22 cellular contexts compared by ENCODE assay signal in genomic region chr1:19229828-19230325, GRCh38.
"Had no signal": no experiment of that assay in that cellular context is flagged by ENCODE, and none has a peak within 500 bp of the region (broad histone marks: within the 10 kb centered on the region; RNA-seq: fewer than 3 reads in every experiment).

No MANE protein-coding gene starts in this region.

- H3K4me1 ChIP-seq: ascending aorta had no signal

- H3K27ac Mint-ChIP-seq: stimulated activated naive B cell treated with anti-CD40 and anti-IgM and Interleukin-4, amounts not matched to agents 10 μg/mL and 1 μg/mL and 100 μg/mL, for 72 hours; T-helper 2 cell treated with Interferon-gamma antibody and Interleukin-4, amounts not matched to agents 5 μg/mL and 100 μg/mL, for 36 hours had no signal

- H3K27ac ChIP-seq: ascending aorta, brain microvascular endothelial cell, esophagus squamous epithelium, gastroesophageal sphincter, pancreas, thoracic aorta, upper lobe of left lung, VCaP had no signal

- H3K4me3 Mint-ChIP-seq: nephron progenitor cell; stimulated activated naive B cell treated with anti-CD40 and anti-IgM and Interleukin-4, amounts not matched to agents 10 μg/mL and 1 μg/mL and 100 μg/mL, for 72 hours; T-cell; T-helper 2 cell treated with Interferon-gamma antibody and Interleukin-4, amounts not matched to agents 5 μg/mL and 100 μg/mL, for 36 hours had no signal

- H3K9me3 Mint-ChIP-seq: nephron progenitor cell; stimulated activated naive B cell treated with anti-CD40 and anti-IgM and Interleukin-4, amounts not matched to agents 10 μg/mL and 1 μg/mL and 100 μg/mL, for 72 hours; T-cell; T-helper 2 cell treated with Interferon-gamma antibody and Interleukin-4, amounts not matched to agents 5 μg/mL and 100 μg/mL, for 36 hours had no signal

- H3K27me3 ChIP-seq: ascending aorta, brain microvascular endothelial cell, esophagus squamous epithelium, gastroesophageal sphincter, pancreas, upper lobe of left lung had no signal

- H3K9me3 ChIP-seq: ascending aorta, esophagus squamous epithelium, gastroesophageal sphincter, pancreas, thoracic aorta, upper lobe of left lung had no signal

- DNase-seq: activated CD4-positive, CD25-positive, alpha-beta regulatory T cell treated with anti-CD3 and anti-CD28 coated beads, Interleukin-2, amount 50 U/mL, for 72 hours; activated effector memory CD4-positive, alpha-beta T cell treated with anti-CD3 and anti-CD28 coated beads, Interleukin-2, amount 50 U/mL, for 16 hours; activated naive CD4-positive, alpha-beta T cell treated with anti-CD3 and anti-CD28 coated beads, Interleukin-2, amount 50 U/mL, for 16 hours; brain microvascular endothelial cell; central memory CD4-positive, alpha-beta T cell; esophagus squamous epithelium; islet precursor cell; left cardiac atrium; mesenchymal stem cell; nephron progenitor cell; pancreas; stimulated activated CD4-positive, alpha-beta T cell treated with anti-CD3 and anti-CD28 coated beads, Interleukin-15, amount 100 ng/mL, for 24 hours; stimulated activated naive B cell treated with anti-CD40 and anti-IgM and Interleukin-4, amounts not matched to agents 10 μg/mL and 1 μg/mL and 100 μg/mL, for 72 hours; T-cell; upper lobe of left lung had no signal

- ATAC-seq: gastroesophageal sphincter; left cardiac atrium; pancreas; sciatic nerve; stimulated activated naive B cell treated with anti-CD40 and anti-IgM and Interleukin-4, amounts not matched to agents 10 μg/mL and 1 μg/mL and 100 μg/mL, for 72 hours; T-cell had no signal

- H3K27me3 Mint-ChIP-seq: stimulated activated naive B cell treated with anti-CD40 and anti-IgM and Interleukin-4, amounts not matched to agents 10 μg/mL and 1 μg/mL and 100 μg/mL, for 72 hours; T-cell had no signal

- H3K4me3 ChIP-seq: ascending aorta, esophagus squamous epithelium, gastroesophageal sphincter, pancreas, smooth muscle cell, thoracic aorta, upper lobe of left lung had no signal

- H3K4me1 Mint-ChIP-seq: nephron progenitor cell; stimulated activated naive B cell treated with anti-CD40 and anti-IgM and Interleukin-4, amounts not matched to agents 10 μg/mL and 1 μg/mL and 100 μg/mL, for 72 hours; T-cell had no signal

- H3K4me2 ChIP-seq: smooth muscle cell had no signal
